In genomic region chr11:112627588-112628045, GRCh38 we compare ENCODE assay signal across 15 cellular contexts.
DNase-seq lines count a peak whose midpoint lies in the region; ATAC-seq and TF ChIP-seq lines count a peak whose summit lies in the region.
"Had no signal": no experiment of that assay in that cellular context is flagged by ENCODE, and none has a peak within 500 bp of the region (broad histone marks: within the 10 kb centered on the region; RNA-seq: fewer than 3 reads in every experiment).

No MANE protein-coding gene starts in this region.

- H2BK15ac ChIP-seq in mesenchymal stem cell (ENCODE audit: low read depth, poor library complexity, severe bottlenecking), result no peak overlapping the region

- H3K36me3 ChIP-seq in mesenchymal stem cell (ENCODE audit: control insufficient read depth in 1 of 2, insufficient read depth in 2 of 2, low read depth in 1 of 2, low read length in 2 of 2), result no peaks in the 10 kb centered on the region

- no peak overlapping the region for H3K23ac ChIP-seq in mesenchymal stem cell (ENCODE audit: low read length in 2 of 2)

- no peak overlapping the region for H4K91ac ChIP-seq in mesenchymal stem cell (ENCODE audit: low read length)

- H3K36me3 Mint-ChIP-seq in T-cell, result no peaks in the 10 kb centered on the region

- no peak for TF ChIP-seq CTCF in GM10248 (IDR thresholded peaks at IDR 0.05; ENCODE audit: control extremely low read depth, extremely low read depth, low read depth, missing control alignments)

- peaks cover 0 to 23% of the 10 kb centered on the region in 2 experiments for H3K27me3 ChIP-seq in mesenchymal stem cell (ENCODE audit: control insufficient read depth in 1 of 2, insufficient read depth in 1 of 2, low read length in 2 of 2)

- no peak overlapping the region for H3K4ac ChIP-seq in mesenchymal stem cell (ENCODE audit: low read depth in 1 of 2, low read length in 2 of 2)

- H2BK12ac ChIP-seq in mesenchymal stem cell (ENCODE audit: low read length in 2 of 2), result no peak overlapping the region

- H3K4me1 Mint-ChIP-seq in T-cell, result no peaks in the 10 kb centered on the region

- H3K14ac ChIP-seq in mesenchymal stem cell (ENCODE audit: low read length in 2 of 2), result no peak overlapping the region

- no peak overlapping the region for H3K4me3 ChIP-seq in mesenchymal stem cell (ENCODE audit: insufficient read depth in 1 of 2, low read depth in 1 of 2, low read length in 2 of 2)
- H3K4me3 ChIP-seq: PC-9 had no signal

- no peaks in the 10 kb centered on the region for H3K79me1 ChIP-seq in mesenchymal stem cell (replicated peaks; ENCODE audit: low read length, poor library complexity, severe bottlenecking)

- H3K9ac ChIP-seq in mesenchymal stem cell (ENCODE audit: low read length), result no peak overlapping the region
- H3K9ac ChIP-seq: KMS-11, parathyroid adenoma had no signal

- no peaks in the 10 kb centered on the region for H3K9me3 Mint-ChIP-seq in T-cell

- 83% methylated on average over 2 of the region's 2 CpGs for WGBS in mesenchymal stem cell

- H2AK5ac ChIP-seq in mesenchymal stem cell (ENCODE audit: low read length, severe bottlenecking), result no peak overlapping the region

- H3K4me3 Mint-ChIP-seq in T-cell, result no peak overlapping the region

- H4K8ac ChIP-seq in mesenchymal stem cell (ENCODE audit: low read length), result no peak overlapping the region

- no peak overlapping the region for H3K18ac ChIP-seq in mesenchymal stem cell (ENCODE audit: low read depth in 1 of 2, low read length in 2 of 2)

- POLR2A ChIA-PET in GM10248 (lab: Yijun Ruan, JAX) (no interaction called here), T-cell (lab: Charles Lee) (no interaction called here)

- H3K27me3 Mint-ChIP-seq in T-cell, result peaks cover 3 to 14% of the 10 kb centered on the region in 2 donors

- H2BK5ac ChIP-seq in mesenchymal stem cell (ENCODE audit: low read depth, low read length, poor library complexity, severe bottlenecking), result no peak overlapping the region

- H3K9me3 ChIP-seq in mesenchymal stem cell (ENCODE audit: control insufficient read depth, low read length), result no peaks in the 10 kb centered on the region

- H2AFZ ChIP-seq in mesenchymal stem cell (ENCODE audit: low read depth, low read length), result no peak overlapping the region
- H2AFZ ChIP-seq: parathyroid adenoma, PC-9 had no signal

- ATAC-seq in GM18907 (IDR thresholded peaks at IDR 0.05; ENCODE audit: unreplicated experiment) (peak; percentile 86), GM21825 (IDR thresholded peaks at IDR 0.05; ENCODE audit: unreplicated experiment) (peak; percentile 73), HG03175 (IDR thresholded peaks at IDR 0.05; ENCODE audit: unreplicated experiment) (peak; percentile 61), T-cell (replicated peaks in 1 of 4) (no peak)

- CTCF ChIA-PET in GM10248 (lab: Yijun Ruan, JAX), result interaction anchor here (0.7 to 1.8 kb wide), 6 partner anchors 8 to 40 kb away, joined by 3 to 7 read pairs (median 3); no protein-coding TSS in a partner anchor
- CTCF ChIA-PET in T-cell (lab: Charles Lee), result no interaction called here

- no peaks in the 10 kb centered on the region for H3K4me1 ChIP-seq in mesenchymal stem cell (ENCODE audit: control insufficient read depth, insufficient read depth, low read depth, low read length)
- H3K4me1 ChIP-seq: parathyroid adenoma had no signal

- H2BK120ac ChIP-seq in mesenchymal stem cell (ENCODE audit: low read depth, low read length), result no peak overlapping the region

- no peak overlapping the region for H3K27ac ChIP-seq in mesenchymal stem cell (ENCODE audit: low read length, poor library complexity, severe bottlenecking)
- H3K27ac ChIP-seq: KMS-11, parathyroid adenoma, PC-9 had no signal

- DNase-seq in GM10248 (ENCODE audit: extremely low spot score) (peak; percentile 57), mesenchymal stem cell (no peak), T-cell (no peak), medulla oblongata (ENCODE audit: extremely low spot score) (no peak), COR-L47 (lab: John Stamatoyannopoulos, UW) (no peak)
- DNase-seq: activated CD8-positive, alpha-beta memory T cell treated with anti-CD3 and anti-CD28 coated beads, Interleukin-2, amount 50 U/mL, for 48 hours; anterior cingulate cortex; effector CD8-positive, alpha-beta T cell; PC-9; stimulated activated CD4-positive, alpha-beta T cell treated with anti-CD3 and anti-CD28 coated beads, Interleukin-1b, Interleukin-23, amount 100 ng/mL, for 48 hours had no signal

- no peak overlapping the region for H3K27ac Mint-ChIP-seq in T-cell

- H3K4me2 ChIP-seq in mesenchymal stem cell (ENCODE audit: low read length, poor library complexity, severe bottlenecking), result no peak overlapping the region
- H3K4me2 ChIP-seq: KMS-11, PC-9 had no signal

Comparison
In these comparisons a context has a peak if more than half of its experiments do, and no peak if none do; other contexts are left out.
1. ATAC-seq: peak in GM18907 (single experiment), GM21825 (single experiment) and HG03175 (single experiment); none in T-cell (0 of 4).